ENCODE assay signal across 1 cellular context in genomic region chr15:65653781-65654521, GRCh38.
TF ChIP-seq lines count a peak whose summit lies in the region.

No MANE protein-coding gene starts in this region.

TF ChIP-seq in WTC11, 78 proteins besides CTCF, POLR2A, EP300 and RAD21 (continued from another document):
- TF ChIP-seq USF1 (CRISPR knock-in tag; IDR thresholded peaks at IDR 0.05): no peak
- no peak for TF ChIP-seq IRF2 (CRISPR knock-in tag; IDR thresholded peaks at IDR 0.05; ENCODE audit: borderline replicate concordance, low read depth)
- TF ChIP-seq CREB1 (CRISPR knock-in tag; IDR thresholded peaks at IDR 0.05): no peak
- TF ChIP-seq PREB (CRISPR knock-in tag; IDR thresholded peaks at IDR 0.05; ENCODE audit: borderline replicate concordance): no peak
- no peak for TF ChIP-seq ARID4B (CRISPR knock-in tag; IDR thresholded peaks at IDR 0.05; ENCODE audit: borderline replicate concordance)
- TF ChIP-seq SMAD4 (CRISPR knock-in tag; IDR thresholded peaks at IDR 0.05): no peak
- no peak for TF ChIP-seq ZNF532 (CRISPR knock-in tag; IDR thresholded peaks at IDR 0.05; ENCODE audit: borderline replicate concordance)
- TF ChIP-seq FOXJ3 (CRISPR knock-in tag; IDR thresholded peaks at IDR 0.05; ENCODE audit: borderline replicate concordance): no peak
- no peak for TF ChIP-seq ATF2 (CRISPR knock-in tag; IDR thresholded peaks at IDR 0.05; ENCODE audit: borderline replicate concordance, low read depth)
- no peak for TF ChIP-seq MAX (CRISPR knock-in tag; IDR thresholded peaks at IDR 0.05)
- TF ChIP-seq NR1H2 (CRISPR knock-in tag; IDR thresholded peaks at IDR 0.05): no peak
- no peak for TF ChIP-seq FOXP4 (CRISPR knock-in tag; IDR thresholded peaks at IDR 0.05)
- TF ChIP-seq EMX1 (CRISPR knock-in tag; IDR thresholded peaks at IDR 0.05): no peak
- TF ChIP-seq JUN (CRISPR knock-in tag; IDR thresholded peaks at IDR 0.05): no peak
- TF ChIP-seq GABPB1 (CRISPR knock-in tag; IDR thresholded peaks at IDR 0.05): no peak
- TF ChIP-seq GRHL2 (CRISPR knock-in tag; IDR thresholded peaks at IDR 0.05; ENCODE audit: insufficient replicate concordance, severe bottlenecking): no peak
- no peak for TF ChIP-seq E2F1 (CRISPR knock-in tag; IDR thresholded peaks at IDR 0.05)
